In the genomic region with DNA sequence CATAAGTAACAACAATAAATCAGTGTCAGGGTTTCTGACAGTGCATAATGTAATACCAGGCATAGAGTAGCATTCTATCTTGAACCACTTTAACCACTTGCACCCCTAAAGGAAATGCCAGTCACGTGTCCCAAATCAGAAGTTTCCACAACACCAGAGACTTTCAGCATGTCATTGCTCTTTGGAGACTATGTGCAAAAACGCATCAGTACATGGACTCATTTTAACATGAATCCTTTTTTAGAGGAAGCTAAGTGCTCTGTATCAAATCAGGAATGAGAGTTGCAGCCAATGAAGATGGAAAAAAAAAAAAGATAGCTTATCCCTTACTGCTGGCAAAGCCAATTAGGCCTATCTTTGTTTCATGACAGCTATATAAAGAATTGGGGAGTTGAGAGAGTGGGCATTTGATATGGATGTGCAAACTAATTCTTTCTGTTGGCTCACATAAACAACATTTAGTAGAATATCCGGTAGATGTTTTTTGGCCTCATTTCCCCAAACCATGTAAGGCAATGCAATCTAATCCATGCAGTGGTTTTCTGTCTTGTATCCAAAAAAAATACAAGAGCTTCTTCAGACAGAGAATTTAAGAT, we compare ENCODE assay signal across 17 cellular contexts.
DNase-seq lines count a peak whose midpoint lies in the region; ATAC-seq and TF ChIP-seq lines count a peak whose summit lies in the region.
"Had no signal": no experiment of that assay in that cellular context is flagged by ENCODE, and none has a peak within 500 bp of the region (broad histone marks: within the 10 kb centered on the region; RNA-seq: fewer than 3 reads in every experiment).

No MANE protein-coding gene starts in this region.

- no peaks in the 10 kb centered on the region for H3K4me1 Mint-ChIP-seq in activated T-cell treated with anti-CD3 and anti-CD28 coated beads, Interleukin-2, amount 50 U/mL, for 24 hours (ENCODE audit: low read depth)
- H3K4me1 Mint-ChIP-seq: central memory CD8-positive, alpha-beta T cell had no signal

- intact Hi-C loops in right cardiac atrium (cut with DNase I): loop anchor here in 1 of 4 donors (10.0 kb wide), 1 partner anchor 348 kb away; the partner anchor contains the start of gene IRS1

- ATAC-seq in right cardiac atrium: peak; percentile 56 to 75
- ATAC-seq: GM23338; stimulated activated naive CD8-positive, alpha-beta T cell treated with anti-CD3 and anti-CD28 coated beads, Interleukin-15, Interleukin-2, amounts not matched to agents 100 U/mL and 50 U/mL, for 24 hours had no signal

- H2AFZ ChIP-seq in ACC112 (ENCODE audit: low read length, unreplicated experiment): peak overlapping the region; percentile 53
- H2AFZ ChIP-seq: GM23338 had no signal

- H3K27ac ChIP-seq in ACC112 (ENCODE audit: low read depth, low read length) (peak overlapping the region; percentile 75), right cardiac atrium (ENCODE audit: low read length) (peak overlapping the region; percentile 78)
- H3K27ac ChIP-seq: vagina had no signal

- H3K27ac Mint-ChIP-seq in activated T-cell treated with anti-CD3 and anti-CD28 coated beads, Interleukin-2, amount 50 U/mL, for 24 hours: no peak overlapping the region
- H3K27ac Mint-ChIP-seq: GM23338 had no signal

- H3K4me1 ChIP-seq in ACC112 (ENCODE audit: control insufficient read depth, insufficient read depth, low read length, unreplicated experiment) (peaks cover 36% of the 10 kb centered on the region), right cardiac atrium (ENCODE audit: control insufficient read depth, insufficient read depth, low read length) (peaks cover 2% of the 10 kb centered on the region)
- H3K4me1 ChIP-seq: Caco-2 had no signal

- no peaks in the 10 kb centered on the region for H3K79me2 ChIP-seq in ACC112 (ENCODE audit: control insufficient read depth, insufficient read depth, low read length, unreplicated experiment)

- H3K27me3 ChIP-seq in ACC112 (ENCODE audit: insufficient read depth, low read length) (no peaks in the 10 kb centered on the region), right cardiac atrium (ENCODE audit: control insufficient read depth, insufficient read depth) (no peaks in the 10 kb centered on the region)
- H3K27me3 ChIP-seq: vagina had no signal

- H3K4me3 ChIP-seq in ACC112 (ENCODE audit: low read depth, low read length) (no peak overlapping the region; the same call in 1 of the 2 replicates), choroid plexus epithelial cell (ENCODE audit: low read depth, low read length) (no peak overlapping the region), right cardiac atrium (ENCODE audit: low read length) (no peak overlapping the region)
- H3K4me3 ChIP-seq: GM23338, smooth muscle cell, vagina had no signal

- 18% methylated on average over 3 of the region's 3 CpGs for WGBS in right cardiac atrium

- no peak for TF ChIP-seq CTCF in choroid plexus epithelial cell (conservative IDR thresholded peaks at IDR 0.05; ENCODE audit: low read depth, low read length)

- no peaks in the 10 kb centered on the region for H3K36me3 Mint-ChIP-seq in activated T-cell treated with anti-CD3 and anti-CD28 coated beads, Interleukin-2, amount 50 U/mL, for 24 hours (ENCODE audit: low read depth)

- H3K9me3 ChIP-seq in right cardiac atrium (ENCODE audit: control insufficient read depth, low read length): no peaks in the 10 kb centered on the region
- H3K9me3 ChIP-seq: Caco-2, vagina had no signal

- no peaks in the 10 kb centered on the region for H3K36me3 ChIP-seq in ACC112 (ENCODE audit: insufficient read depth, low read length)
- H3K36me3 ChIP-seq: vagina had no signal

- no peak overlapping the region for H3K4me3 Mint-ChIP-seq in activated T-cell treated with anti-CD3 and anti-CD28 coated beads, Interleukin-2, amount 50 U/mL, for 24 hours
- H3K4me3 Mint-ChIP-seq: central memory CD8-positive, alpha-beta T cell; GM23338 had no signal

- H3K9me3 Mint-ChIP-seq in activated T-cell treated with anti-CD3 and anti-CD28 coated beads, Interleukin-2, amount 50 U/mL, for 24 hours: peaks cover 2% of the 10 kb centered on the region
- H3K9me3 Mint-ChIP-seq: central memory CD8-positive, alpha-beta T cell; GM23338 had no signal

- DNase-seq in LHCN-M2 (ENCODE audit: low read depth) (peak; percentile 91), choroid plexus epithelial cell (ENCODE audit: low read depth) (peak; percentile 82), right cardiac atrium (no peak), NCI-H2227 treated with DMSO at 0.1 percent for 48 hours (lab: John Stamatoyannopoulos, UW) (no peak), NCI-H1092 treated with DMSO at 0.1 percent for 48 hours (lab: John Stamatoyannopoulos, UW) (no peak), HuH-7 (ENCODE audit: low spot score) (no peak)
- DNase-seq in activated T-cell treated with anti-CD3 and anti-CD28 coated beads, Interleukin-2, amount 50 U/mL, for 24 hours: no peak
- DNase-seq: activated naive CD4-positive, alpha-beta T cell treated with Interleukin-2 at 50 U/mL for 16 hours; Caco-2; NCI-H1105; NCI-H226; stimulated activated naive CD8-positive, alpha-beta T cell treated with anti-CD3 and anti-CD28 coated beads, Interleukin-15, Interleukin-2, amounts not matched to agents 100 U/mL and 50 U/mL, for 24 hours had no signal

- peaks cover 21% of the 10 kb centered on the region for H3K27me3 Mint-ChIP-seq in activated T-cell treated with anti-CD3 and anti-CD28 coated beads, Interleukin-2, amount 50 U/mL, for 24 hours

Comparison
In these comparisons a context has a peak if more than half of its experiments do, and no peak if none do; other contexts are left out.
1. DNase-seq: peak in LHCN-M2 (single experiment) and choroid plexus epithelial cell (single experiment); none in right cardiac atrium (0 of 3), NCI-H2227 treated with DMSO at 0.1 percent for 48 hours (single experiment), NCI-H1092 treated with DMSO at 0.1 percent for 48 hours (single experiment), HuH-7 (single experiment) and activated T-cell treated with anti-CD3 and anti-CD28 coated beads, Interleukin-2, amount 50 U/mL, for 24 hours (single experiment).